Comparison of ENCODE assay signal across 8 cellular contexts in genomic region chr7:101244385-101245146, GRCh38. TPM values are rescaled to one million over a fixed set of nuclear protein-coding genes. Genes with fewer than 3 reads are reported as not detected.
DNase-seq lines count a peak whose midpoint lies in the region; ATAC-seq, FAIRE-seq and TF ChIP-seq lines count a peak whose summit lies in the region.

FIS1 (minus strand) TSS chr7:101245081; CDS start chr7:101245004, 77 bp downstream.

- in situ Hi-C loops in GM13976 (cut with MboI; ENCODE audit: low sequenced_read_pairs, unreplicated experiment), result no loop called here

- H3K36me3 ChIP-seq in left ventricle myocardium inferior (peaks cover 29% of the 10 kb centered on the region), psoas muscle (ENCODE audit: insufficient read depth in 1 of 2, low read depth in 1 of 2) (peaks cover 3 to 31% of the 10 kb centered on the region in 2 donors)

- H3K4me1 ChIP-seq in left ventricle myocardium inferior (peaks cover 69% of the 10 kb centered on the region), psoas muscle (peaks cover 44% of the 10 kb centered on the region)

- TF ChIP-seq CTCF in GM13976 (IDR thresholded peaks at IDR 0.05; ENCODE audit: borderline replicate concordance, control extremely low read depth, extremely low read depth, insufficient read depth, missing control alignments), result peak; percentile 96
- peak; percentile 8 for TF ChIP-seq CTCF in left ventricle myocardium inferior (IDR thresholded peaks at IDR 0.05; ENCODE audit: borderline replicate concordance)
- no peak for TF ChIP-seq CTCF in psoas muscle (IDR thresholded peaks at IDR 0.05)

- peak; percentile 87 for FAIRE-seq in urothelium cell line (lab: Jason Lieb, UNC)

- 0 to 1% (median 0%) methylated on average over 35 to 45 of the region's 45 CpGs for whole genome bisulfite sequencing in psoas muscle, 3 donors

- H3K4me3 ChIP-seq in left ventricle myocardium inferior (peak within 1 kb of the TSS; percentile 79), psoas muscle (peak within 1 kb of the TSS; percentile 93)

- ATAC-seq in HG02870 (IDR thresholded peaks at IDR 0.05; ENCODE audit: unreplicated experiment), result peak; percentile 89
- ATAC-seq in psoas muscle, result peak; percentile 96 to 97 (median 96)

- H3K27ac ChIP-seq in left ventricle myocardium inferior (replicated peaks) (peak within 1 kb of the TSS; percentile 95), psoas muscle (peak within 1 kb of the TSS; percentile 99)

- DNase-seq in GM13976 (ENCODE audit: low spot score), result peak; percentile 94
- DNase-seq in NCI-H146 treated with DMSO at 0.1 percent for 48 hours (lab: John Stamatoyannopoulos, UW; ENCODE audit: unreplicated experiment), result peak; percentile 89
- DNase-seq in amniotic stem cell (lab: John Stamatoyannopoulos, UW), result peak; percentile 82
- DNase-seq in left ventricle myocardium inferior, result peak; percentile 94
- DNase-seq in psoas muscle, result peak; percentile 94 to 97
- peak; percentile 99 for DNase-seq in urothelium cell line (ENCODE audit: low spot score)

- intact Hi-C loops in T-helper 1 cell treated with Interleukin-12 subunit alpha and Interleukin-12 subunit beta and Interleukin-4 antibody, amounts not matched to agents 30 ng/mL and 1 ng/mL, for 36 hours (cut with micrococcal nuclease), result loop anchor here (1.0 to 5.0 kb wide), 12 partner anchors 8 to 369 kb away; partner anchors contain the start of genes AP1S1, IFT22, MOGAT3 and SRRT
- intact Hi-C loops in left ventricle myocardium inferior (cut with micrococcal nuclease), result no loop called here
- intact Hi-C loops in psoas muscle (cut with DNase I), result loop anchor here (2.0 to 10.0 kb wide), 2 partner anchors 26 to 360 kb away; partner anchors contain the start of genes UFSP1 (in 1 of the 2) and ZNHIT1 (in 1 of the 2)

- H3K9me3 ChIP-seq in left ventricle myocardium inferior (replicated peaks) (no peaks in the 10 kb centered on the region), psoas muscle (no peaks in the 10 kb centered on the region)

- H3K27me3 ChIP-seq in left ventricle myocardium inferior (ENCODE audit: low read depth) (no peaks in the 10 kb centered on the region), psoas muscle (ENCODE audit: insufficient read depth in 3 of 3, low read length in 2 of 3) (no peaks in the 10 kb centered on the region)

RNA-seq across cellular contexts. Expression of gene FIS1, which starts in this region (rescaled TPM):
- total RNA-seq in T-helper 1 cell treated with Interleukin-12 subunit alpha and Interleukin-12 subunit beta and Interleukin-4 antibody, amounts not matched to agents 30 ng/mL and 1 ng/mL, for 36 hours, result 114 and 122 TPM in 2 replicates
- total RNA-seq in left ventricle myocardium inferior (322 TPM), psoas muscle (100 to 1,000 TPM; 239 to 368 (median 261) TPM)
- 100 to 1,000 TPM; 263 to 341 (median 312) TPM for polyA plus RNA-seq in psoas muscle

Comparison
In these comparisons a context has a peak if more than half of its experiments do, and no peak if none do; other contexts are left out.
1. Peak in every context shown above with its lines: DNase-seq, ATAC-seq, H3K4me3 ChIP-seq and H3K27ac ChIP-seq.